In the genomic region with DNA sequence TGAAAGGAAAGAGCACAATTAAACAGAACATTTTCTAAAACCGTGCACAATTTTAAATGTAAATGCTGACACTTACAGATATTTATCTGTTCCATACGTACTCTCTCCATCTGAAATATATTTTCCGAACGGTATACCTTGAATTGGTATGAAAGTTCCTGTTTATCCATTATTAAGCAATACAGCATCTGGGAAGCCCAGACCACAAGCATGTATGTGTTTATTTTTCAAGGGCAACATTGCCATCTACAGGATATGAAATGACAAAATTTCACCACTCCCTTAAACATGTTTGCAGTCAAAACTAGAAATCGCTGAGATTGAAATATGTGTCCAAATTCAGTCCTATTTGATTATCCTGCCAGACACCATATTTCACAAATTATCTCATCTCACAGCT, we compare ENCODE assay signal across 8 cellular contexts.
DNase-seq lines count a peak whose midpoint lies in the region; ATAC-seq, FAIRE-seq and TF ChIP-seq lines count a peak whose summit lies in the region.

No MANE protein-coding gene starts in this region.

- intact Hi-C loops in OCI-LY7 (cut with micrococcal nuclease; ENCODE audit: unreplicated experiment) (no loop called here), pancreas (cut with DNase I) (no loop called here)

- WGBS in pancreas, 2 donors, result 10 to 13% methylated on average over 5 of the region's 5 CpGs
- 6% methylated on average over 5 of the region's 5 CpGs for WGBS in suprapubic skin

- FAIRE-seq in pancreas (lab: Jason Lieb, UNC), result peak; percentile 64

- peak; percentile 68 for TF ChIP-seq RAD21 in Ishikawa (IDR thresholded peaks at IDR 0.05; ENCODE audit: low read depth)

- no peak overlapping the region for H3K4me3 ChIP-seq in OCI-LY7 (ENCODE audit: low read depth, low read length, poor library complexity, severe bottlenecking)
- no peak overlapping the region for H3K4me3 ChIP-seq in epithelial cell of esophagus (ENCODE audit: low read length)
- no peak overlapping the region for H3K4me3 ChIP-seq in pancreas
- no peak overlapping the region for H3K4me3 ChIP-seq in suprapubic skin

- TF ChIP-seq CTCF in OCI-LY7 (conservative IDR thresholded peaks at IDR 0.05; ENCODE audit: low read length) (peak; percentile 59), epithelial cell of esophagus (IDR thresholded peaks at IDR 0.05; ENCODE audit: insufficient read depth, low read depth, low read length, missing control alignments) (no peak), pancreas (IDR thresholded peaks at IDR 0.05) (peak in 2 of 4 donors; percentile 18 to 25), suprapubic skin (IDR thresholded peaks at IDR 0.05) (no peak)

- no peak overlapping the region for H3K27ac ChIP-seq in OCI-LY7 (ENCODE audit: low read depth, low read length, poor library complexity, severe bottlenecking)
- H3K27ac ChIP-seq in pancreas, result no peak overlapping the region
- H3K27ac ChIP-seq in suprapubic skin, result no peak overlapping the region

- H2AFZ ChIP-seq in OCI-LY7 (ENCODE audit: low read length), result no peak overlapping the region

- DNase-seq in DMS 273 treated with DMSO at 0.1 percent for 48 hours (lab: John Stamatoyannopoulos, UW), result peak; percentile 21
- peak; percentile 20 for DNase-seq in OCI-LY7 (ENCODE audit: low spot score)
- peak; percentile 59 for DNase-seq in epithelial cell of esophagus (ENCODE audit: low read depth)
- no peak for DNase-seq in pancreas
- DNase-seq in suprapubic skin (ENCODE audit: low spot score in 2 of 2), result no peak

- TF ChIP-seq POLR2A in suprapubic skin (IDR thresholded peaks at IDR 0.05), result no peak

- H3K4me1 ChIP-seq in OCI-LY7 (ENCODE audit: insufficient read depth, low read length, poor library complexity, severe bottlenecking) (no peaks in the 10 kb centered on the region), pancreas (peaks cover 0 to 7% (median 0%) of the 10 kb centered on the region in 3 donors), suprapubic skin (no peaks in the 10 kb centered on the region)

- H3K36me3 ChIP-seq in OCI-LY7 (ENCODE audit: insufficient read depth, low read length), result no peaks in the 10 kb centered on the region
- no peaks in the 10 kb centered on the region for H3K36me3 ChIP-seq in pancreas
- H3K36me3 ChIP-seq in suprapubic skin, result no peaks in the 10 kb centered on the region

- no peaks in the 10 kb centered on the region for H3K27me3 ChIP-seq in pancreas
- no peaks in the 10 kb centered on the region for H3K27me3 ChIP-seq in suprapubic skin

- CTCF ChIA-PET in OCI-LY7 (lab: Charles Lee; ENCODE audit: unreplicated experiment), result no interaction called here

- TF ChIP-seq EP300 in Ishikawa (IDR thresholded peaks at IDR 0.05; ENCODE audit: borderline replicate concordance) (no peak), suprapubic skin (IDR thresholded peaks at IDR 0.05) (no peak)

- no peak overlapping the region for H3K4me2 ChIP-seq in OCI-LY7 (ENCODE audit: low read length)

- BruUV-seq in OCI-LY7 (replicated peaks; lab: Mats Ljungman, UMichigan), result no TSS peak

- H3K9me2 ChIP-seq in OCI-LY7 (ENCODE audit: insufficient read depth, low read length), result no peaks in the 10 kb centered on the region

- ATAC-seq in pancreas, result peak; percentile 72 to 97 (median 91)
- no peak for ATAC-seq in HG02610 (IDR thresholded peaks at IDR 0.05; ENCODE audit: unreplicated experiment)
- ATAC-seq in GM21576 (IDR thresholded peaks at IDR 0.05; ENCODE audit: unreplicated experiment), result no peak

- POLR2A ChIA-PET in OCI-LY7 (lab: Charles Lee), result interaction anchor here (1.0 to 1.3 kb wide), 2 partner anchors 11 to 25 kb away, joined by 3 read pairs; no protein-coding TSS in a partner anchor

- H3K9me3 ChIP-seq in OCI-LY7 (ENCODE audit: low read length) (no peaks in the 10 kb centered on the region), pancreas (no peaks in the 10 kb centered on the region), suprapubic skin (peaks cover 5% of the 10 kb centered on the region)

- H3K79me2 ChIP-seq in OCI-LY7 (ENCODE audit: insufficient read depth, low read depth, low read length), result no peaks in the 10 kb centered on the region

- H4K20me1 ChIP-seq in OCI-LY7 (ENCODE audit: insufficient read depth, low read length), result no peaks in the 10 kb centered on the region

TF ChIP-seq in Ishikawa, 13 proteins besides CTCF, POLR2A, EP300 and RAD21:
- TF ChIP-seq CEBPB (IDR thresholded peaks at IDR 0.05) (peak; percentile 78; the same call in 1 of the 2 replicates), TAF1 (IDR thresholded peaks at IDR 0.05; ENCODE audit: low read depth) (no peak)
- TF ChIP-seq, protein P1, sequence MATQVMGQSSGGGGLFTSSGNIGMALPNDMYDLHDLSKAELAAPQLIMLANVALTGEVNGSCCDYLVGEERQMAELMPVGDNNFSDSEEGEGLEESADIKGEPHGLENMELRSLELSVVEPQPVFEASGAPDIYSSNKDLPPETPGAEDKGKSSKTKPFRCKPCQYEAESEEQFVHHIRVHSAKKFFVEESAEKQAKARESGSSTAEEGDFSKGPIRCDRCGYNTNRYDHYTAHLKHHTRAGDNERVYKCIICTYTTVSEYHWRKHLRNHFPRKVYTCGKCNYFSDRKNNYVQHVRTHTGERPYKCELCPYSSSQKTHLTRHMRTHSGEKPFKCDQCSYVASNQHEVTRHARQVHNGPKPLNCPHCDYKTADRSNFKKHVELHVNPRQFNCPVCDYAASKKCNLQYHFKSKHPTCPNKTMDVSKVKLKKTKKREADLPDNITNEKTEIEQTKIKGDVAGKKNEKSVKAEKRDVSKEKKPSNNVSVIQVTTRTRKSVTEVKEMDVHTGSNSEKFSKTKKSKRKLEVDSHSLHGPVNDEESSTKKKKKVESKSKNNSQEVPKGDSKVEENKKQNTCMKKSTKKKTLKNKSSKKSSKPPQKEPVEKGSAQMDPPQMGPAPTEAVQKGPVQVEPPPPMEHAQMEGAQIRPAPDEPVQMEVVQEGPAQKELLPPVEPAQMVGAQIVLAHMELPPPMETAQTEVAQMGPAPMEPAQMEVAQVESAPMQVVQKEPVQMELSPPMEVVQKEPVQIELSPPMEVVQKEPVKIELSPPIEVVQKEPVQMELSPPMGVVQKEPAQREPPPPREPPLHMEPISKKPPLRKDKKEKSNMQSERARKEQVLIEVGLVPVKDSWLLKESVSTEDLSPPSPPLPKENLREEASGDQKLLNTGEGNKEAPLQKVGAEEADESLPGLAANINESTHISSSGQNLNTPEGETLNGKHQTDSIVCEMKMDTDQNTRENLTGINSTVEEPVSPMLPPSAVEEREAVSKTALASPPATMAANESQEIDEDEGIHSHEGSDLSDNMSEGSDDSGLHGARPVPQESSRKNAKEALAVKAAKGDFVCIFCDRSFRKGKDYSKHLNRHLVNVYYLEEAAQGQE (IDR thresholded peaks at IDR 0.05; ENCODE audit: low read depth), result no peak

Comparison
In these comparisons a context has a peak if more than half of its experiments do, and no peak if none do; other contexts are left out.
1. DNase-seq: peak in DMS 273 treated with DMSO at 0.1 percent for 48 hours (single experiment), OCI-LY7 (single experiment) and epithelial cell of esophagus (single experiment); none in pancreas (0 of 6) and suprapubic skin (0 of 2).
2. ATAC-seq: peak in pancreas (4 of 4); none in HG02610 (single experiment) and GM21576 (single experiment).